In the genomic region with DNA sequence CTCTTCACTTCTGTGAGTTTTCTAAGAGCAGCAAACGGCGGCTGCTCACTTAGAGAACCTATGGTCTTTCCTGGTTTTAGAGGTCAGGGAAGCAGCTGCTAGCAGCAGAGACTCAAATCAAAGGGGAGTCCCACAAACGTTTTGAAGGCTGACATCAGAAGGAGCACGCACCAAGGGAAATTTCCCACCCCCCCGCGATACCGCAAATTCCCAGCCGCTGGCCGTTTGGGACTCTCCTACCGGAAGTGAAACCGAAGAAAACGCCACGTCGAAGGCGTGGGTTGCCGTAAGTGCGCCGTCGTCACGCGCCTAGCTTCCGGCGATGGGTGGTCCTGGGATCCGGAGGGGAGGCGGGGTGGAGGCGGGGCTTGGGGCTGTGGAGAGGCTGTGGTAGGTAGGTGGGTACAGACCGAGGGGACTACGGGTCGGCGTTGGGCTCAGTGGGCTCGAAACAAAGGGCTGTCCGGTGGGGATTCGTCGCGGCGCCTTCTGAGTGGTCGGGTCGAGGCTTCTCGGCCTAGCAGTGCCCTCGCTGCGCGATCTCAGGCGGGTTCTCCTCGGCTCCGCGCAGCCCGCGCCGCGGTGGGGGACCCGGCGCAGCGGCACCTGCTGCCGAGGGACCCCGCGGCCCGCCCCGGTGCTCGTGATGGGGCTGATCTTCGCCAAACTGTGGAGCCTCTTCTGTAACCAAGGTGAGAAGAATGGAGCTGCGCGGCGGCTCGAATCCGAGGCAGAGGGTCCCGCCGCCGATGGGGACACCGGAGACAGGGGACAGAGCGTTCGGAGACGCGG, we compare ENCODE assay signal across 1 cellular context.
TF ChIP-seq lines count a peak whose summit lies in the region.

A gene with protein sequence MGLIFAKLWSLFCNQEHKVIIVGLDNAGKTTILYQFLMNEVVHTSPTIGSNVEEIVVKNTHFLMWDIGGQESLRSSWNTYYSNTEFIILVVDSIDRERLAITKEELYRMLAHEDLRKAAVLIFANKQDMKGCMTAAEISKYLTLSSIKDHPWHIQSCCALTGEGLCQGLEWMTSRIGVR (plus strand): TSS at position 440 of the 792 bp plus-strand sequence. CDS start 207 bp downstream, at position 647.

TF ChIP-seq in HepG2, 621 proteins besides CTCF, POLR2A, EP300 and RAD21 (continued from another document and continues in another):
- no peak for TF ChIP-seq NR2F6 (IDR thresholded peaks at IDR 0.05)
- TF ChIP-seq NR2F6 (CRISPR knock-in tag; IDR thresholded peaks at IDR 0.05): 0 out of 2 replicates have a peak, but pooled peaks have one; percentile 12
- no peak for TF ChIP-seq ZFP1 (CRISPR knock-in tag; IDR thresholded peaks at IDR 0.05)
- no peak for TF ChIP-seq ZNF570 (CRISPR knock-in tag; IDR thresholded peaks at IDR 0.05; ENCODE audit: borderline replicate concordance)
- TF ChIP-seq ZNF614 (CRISPR knock-in tag; IDR thresholded peaks at IDR 0.05; ENCODE audit: borderline replicate concordance): no peak; the same call in 1 of the 2 replicates
- no peak for TF ChIP-seq NFKBIZ (CRISPR knock-in tag; IDR thresholded peaks at IDR 0.05)
- no peak for TF ChIP-seq ZNF337 (CRISPR knock-in tag; IDR thresholded peaks at IDR 0.05; ENCODE audit: borderline replicate concordance, low read depth)
- peak; percentile 21; the same call in 1 of the 2 replicates for TF ChIP-seq HOXA5 (CRISPR knock-in tag; IDR thresholded peaks at IDR 0.05)
- 0 out of 2 replicates have a peak, but pooled peaks have one; percentile 84 for TF ChIP-seq ZFP36L2 (CRISPR knock-in tag; IDR thresholded peaks at IDR 0.05)
- TF ChIP-seq, protein P1, sequence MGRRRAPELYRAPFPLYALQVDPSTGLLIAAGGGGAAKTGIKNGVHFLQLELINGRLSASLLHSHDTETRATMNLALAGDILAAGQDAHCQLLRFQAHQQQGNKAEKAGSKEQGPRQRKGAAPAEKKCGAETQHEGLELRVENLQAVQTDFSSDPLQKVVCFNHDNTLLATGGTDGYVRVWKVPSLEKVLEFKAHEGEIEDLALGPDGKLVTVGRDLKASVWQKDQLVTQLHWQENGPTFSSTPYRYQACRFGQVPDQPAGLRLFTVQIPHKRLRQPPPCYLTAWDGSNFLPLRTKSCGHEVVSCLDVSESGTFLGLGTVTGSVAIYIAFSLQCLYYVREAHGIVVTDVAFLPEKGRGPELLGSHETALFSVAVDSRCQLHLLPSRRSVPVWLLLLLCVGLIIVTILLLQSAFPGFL (CRISPR knock-in tag; IDR thresholded peaks at IDR 0.05): no peak
- TF ChIP-seq ZNF556 (CRISPR knock-in tag; IDR thresholded peaks at IDR 0.05; ENCODE audit: borderline replicate concordance): 0 out of 2 replicates have a peak, but pooled peaks have one; percentile 31
- peak; percentile 43; the same call in 1 of the 2 replicates for TF ChIP-seq GATAD2A (CRISPR knock-in tag; IDR thresholded peaks at IDR 0.05)
- 0 out of 2 replicates have a peak, but pooled peaks have one; percentile 28 for TF ChIP-seq ZFAT (CRISPR knock-in tag; conservative IDR thresholded peaks at IDR 0.05)
- TF ChIP-seq HNRNPLL (IDR thresholded peaks at IDR 0.05; ENCODE audit: low read depth, low read length, poor library complexity, severe bottlenecking): peak; percentile 88
- TF ChIP-seq, protein P2, sequence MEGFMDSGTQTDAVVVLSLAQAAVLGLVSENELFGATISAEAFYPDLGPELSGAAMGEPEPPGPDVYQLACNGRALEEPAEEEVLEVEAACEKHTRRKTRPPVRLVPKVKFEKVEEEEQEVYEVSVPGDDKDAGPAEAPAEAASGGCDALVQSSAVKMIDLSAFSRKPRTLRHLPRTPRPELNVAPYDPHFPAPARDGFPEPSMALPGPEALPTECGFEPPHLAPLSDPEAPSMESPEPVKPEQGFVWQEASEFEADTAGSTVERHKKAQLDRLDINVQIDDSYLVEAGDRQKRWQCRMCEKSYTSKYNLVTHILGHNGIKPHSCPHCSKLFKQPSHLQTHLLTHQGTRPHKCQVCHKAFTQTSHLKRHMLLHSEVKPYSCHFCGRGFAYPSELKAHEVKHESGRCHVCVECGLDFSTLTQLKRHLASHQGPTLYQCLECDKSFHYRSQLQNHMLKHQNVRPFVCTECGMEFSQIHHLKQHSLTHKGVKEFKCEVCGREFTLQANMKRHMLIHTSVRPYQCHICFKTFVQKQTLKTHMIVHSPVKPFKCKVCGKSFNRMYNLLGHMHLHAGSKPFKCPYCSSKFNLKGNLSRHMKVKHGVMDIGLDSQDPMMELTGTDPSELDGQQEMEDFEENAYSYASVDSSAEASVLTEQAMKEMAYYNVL (CRISPR knock-in tag; IDR thresholded peaks at IDR 0.05; ENCODE audit: borderline replicate concordance): peak; percentile 20
- peak; percentile 47 for TF ChIP-seq KDM5A (IDR thresholded peaks at IDR 0.05; ENCODE audit: borderline replicate concordance, low read length)
- TF ChIP-seq HCFC1 (IDR thresholded peaks at IDR 0.05; ENCODE audit: low read depth, low read length): peak; percentile 30; the same call in 1 of the 2 replicates
- no peak for TF ChIP-seq ZNF841 (CRISPR knock-in tag; IDR thresholded peaks at IDR 0.05; ENCODE audit: borderline replicate concordance)
- TF ChIP-seq, protein P3, sequence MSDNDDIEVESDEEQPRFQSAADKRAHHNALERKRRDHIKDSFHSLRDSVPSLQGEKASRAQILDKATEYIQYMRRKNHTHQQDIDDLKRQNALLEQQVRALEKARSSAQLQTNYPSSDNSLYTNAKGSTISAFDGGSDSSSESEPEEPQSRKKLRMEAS (IDR thresholded peaks at IDR 0.05): peak; percentile 79
- TF ChIP-seq GATA4 (IDR thresholded peaks at IDR 0.05; ENCODE audit: borderline replicate concordance, low read depth): 0 out of 2 replicates have a peak, but pooled peaks have one; percentile 29
- no peak for TF ChIP-seq MLXIP (CRISPR knock-in tag; IDR thresholded peaks at IDR 0.05; ENCODE audit: borderline replicate concordance)
- TF ChIP-seq NFRKB (IDR thresholded peaks at IDR 0.05): no peak
- TF ChIP-seq SALL2 (CRISPR knock-in tag; IDR thresholded peaks at IDR 0.05): peak; percentile 81; the same call in 1 of the 2 replicates
- TF ChIP-seq, protein P4, sequence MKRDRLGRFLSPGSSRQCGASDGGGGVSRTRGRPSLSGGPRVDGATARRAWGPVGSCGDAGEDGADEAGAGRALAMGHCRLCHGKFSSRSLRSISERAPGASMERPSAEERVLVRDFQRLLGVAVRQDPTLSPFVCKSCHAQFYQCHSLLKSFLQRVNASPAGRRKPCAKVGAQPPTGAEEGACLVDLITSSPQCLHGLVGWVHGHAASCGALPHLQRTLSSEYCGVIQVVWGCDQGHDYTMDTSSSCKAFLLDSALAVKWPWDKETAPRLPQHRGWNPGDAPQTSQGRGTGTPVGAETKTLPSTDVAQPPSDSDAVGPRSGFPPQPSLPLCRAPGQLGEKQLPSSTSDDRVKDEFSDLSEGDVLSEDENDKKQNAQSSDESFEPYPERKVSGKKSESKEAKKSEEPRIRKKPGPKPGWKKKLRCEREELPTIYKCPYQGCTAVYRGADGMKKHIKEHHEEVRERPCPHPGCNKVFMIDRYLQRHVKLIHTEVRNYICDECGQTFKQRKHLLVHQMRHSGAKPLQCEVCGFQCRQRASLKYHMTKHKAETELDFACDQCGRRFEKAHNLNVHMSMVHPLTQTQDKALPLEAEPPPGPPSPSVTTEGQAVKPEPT (CRISPR knock-in tag; IDR thresholded peaks at IDR 0.05; ENCODE audit: low read depth): no peak
- TF ChIP-seq, protein P5, sequence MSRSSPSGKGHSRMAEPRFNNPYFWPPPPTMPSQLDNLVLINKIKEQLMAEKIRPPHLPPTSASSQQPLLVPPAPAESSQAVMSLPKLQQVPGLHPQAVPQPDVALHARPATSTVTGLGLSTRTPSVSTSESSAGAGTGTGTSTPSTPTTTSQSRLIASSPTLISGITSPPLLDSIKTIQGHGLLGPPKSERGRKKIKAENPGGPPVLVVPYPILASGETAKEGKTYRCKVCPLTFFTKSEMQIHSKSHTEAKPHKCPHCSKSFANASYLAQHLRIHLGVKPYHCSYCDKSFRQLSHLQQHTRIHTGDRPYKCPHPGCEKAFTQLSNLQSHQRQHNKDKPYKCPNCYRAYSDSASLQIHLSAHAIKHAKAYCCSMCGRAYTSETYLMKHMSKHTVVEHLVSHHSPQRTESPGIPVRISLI (CRISPR knock-in tag; IDR thresholded peaks at IDR 0.05; ENCODE audit: borderline replicate concordance): no peak
- TF ChIP-seq, protein P6, sequence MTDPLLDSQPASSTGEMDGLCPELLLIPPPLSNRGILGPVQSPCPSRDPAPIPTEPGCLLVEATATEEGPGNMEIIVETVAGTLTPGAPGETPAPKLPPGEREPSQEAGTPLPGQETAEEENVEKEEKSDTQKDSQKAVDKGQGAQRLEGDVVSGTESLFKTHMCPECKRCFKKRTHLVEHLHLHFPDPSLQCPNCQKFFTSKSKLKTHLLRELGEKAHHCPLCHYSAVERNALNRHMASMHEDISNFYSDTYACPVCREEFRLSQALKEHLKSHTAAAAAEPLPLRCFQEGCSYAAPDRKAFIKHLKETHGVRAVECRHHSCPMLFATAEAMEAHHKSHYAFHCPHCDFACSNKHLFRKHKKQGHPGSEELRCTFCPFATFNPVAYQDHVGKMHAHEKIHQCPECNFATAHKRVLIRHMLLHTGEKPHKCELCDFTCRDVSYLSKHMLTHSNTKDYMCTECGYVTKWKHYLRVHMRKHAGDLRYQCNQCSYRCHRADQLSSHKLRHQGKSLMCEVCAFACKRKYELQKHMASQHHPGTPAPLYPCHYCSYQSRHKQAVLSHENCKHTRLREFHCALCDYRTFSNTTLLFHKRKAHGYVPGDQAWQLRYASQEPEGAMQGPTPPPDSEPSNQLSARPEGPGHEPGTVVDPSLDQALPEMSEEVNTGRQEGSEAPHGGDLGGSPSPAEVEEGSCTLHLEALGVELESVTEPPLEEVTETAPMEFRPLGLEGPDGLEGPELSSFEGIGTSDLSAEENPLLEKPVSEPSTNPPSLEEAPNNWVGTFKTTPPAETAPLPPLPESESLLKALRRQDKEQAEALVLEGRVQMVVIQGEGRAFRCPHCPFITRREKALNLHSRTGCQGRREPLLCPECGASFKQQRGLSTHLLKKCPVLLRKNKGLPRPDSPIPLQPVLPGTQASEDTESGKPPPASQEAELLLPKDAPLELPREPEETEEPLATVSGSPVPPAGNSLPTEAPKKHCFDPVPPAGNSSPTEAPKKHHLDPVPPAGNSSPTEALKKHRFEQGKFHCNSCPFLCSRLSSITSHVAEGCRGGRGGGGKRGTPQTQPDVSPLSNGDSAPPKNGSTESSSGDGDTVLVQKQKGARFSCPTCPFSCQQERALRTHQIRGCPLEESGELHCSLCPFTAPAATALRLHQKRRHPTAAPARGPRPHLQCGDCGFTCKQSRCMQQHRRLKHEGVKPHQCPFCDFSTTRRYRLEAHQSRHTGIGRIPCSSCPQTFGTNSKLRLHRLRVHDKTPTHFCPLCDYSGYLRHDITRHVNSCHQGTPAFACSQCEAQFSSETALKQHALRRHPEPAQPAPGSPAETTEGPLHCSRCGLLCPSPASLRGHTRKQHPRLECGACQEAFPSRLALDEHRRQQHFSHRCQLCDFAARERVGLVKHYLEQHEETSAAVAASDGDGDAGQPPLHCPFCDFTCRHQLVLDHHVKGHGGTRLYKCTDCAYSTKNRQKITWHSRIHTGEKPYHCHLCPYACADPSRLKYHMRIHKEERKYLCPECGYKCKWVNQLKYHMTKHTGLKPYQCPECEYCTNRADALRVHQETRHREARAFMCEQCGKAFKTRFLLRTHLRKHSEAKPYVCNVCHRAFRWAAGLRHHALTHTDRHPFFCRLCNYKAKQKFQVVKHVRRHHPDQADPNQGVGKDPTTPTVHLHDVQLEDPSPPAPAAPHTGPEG (CRISPR knock-in tag; IDR thresholded peaks at IDR 0.05): peak; percentile 62; the same call in 1 of the 2 replicates
- TF ChIP-seq ZNF260 (CRISPR knock-in tag; IDR thresholded peaks at IDR 0.05; ENCODE audit: borderline replicate concordance, low read depth): no peak
- no peak; the same call in 1 of the 2 replicates for TF ChIP-seq GLI4 (CRISPR knock-in tag; IDR thresholded peaks at IDR 0.05; ENCODE audit: borderline replicate concordance)
- 0 out of 2 replicates have a peak, but pooled peaks have one; percentile 69 for TF ChIP-seq ZNF776 (CRISPR knock-in tag; IDR thresholded peaks at IDR 0.05)
- no peak for TF ChIP-seq TRIM24 (CRISPR knock-in tag; IDR thresholded peaks at IDR 0.05)
- TF ChIP-seq, protein P7, sequence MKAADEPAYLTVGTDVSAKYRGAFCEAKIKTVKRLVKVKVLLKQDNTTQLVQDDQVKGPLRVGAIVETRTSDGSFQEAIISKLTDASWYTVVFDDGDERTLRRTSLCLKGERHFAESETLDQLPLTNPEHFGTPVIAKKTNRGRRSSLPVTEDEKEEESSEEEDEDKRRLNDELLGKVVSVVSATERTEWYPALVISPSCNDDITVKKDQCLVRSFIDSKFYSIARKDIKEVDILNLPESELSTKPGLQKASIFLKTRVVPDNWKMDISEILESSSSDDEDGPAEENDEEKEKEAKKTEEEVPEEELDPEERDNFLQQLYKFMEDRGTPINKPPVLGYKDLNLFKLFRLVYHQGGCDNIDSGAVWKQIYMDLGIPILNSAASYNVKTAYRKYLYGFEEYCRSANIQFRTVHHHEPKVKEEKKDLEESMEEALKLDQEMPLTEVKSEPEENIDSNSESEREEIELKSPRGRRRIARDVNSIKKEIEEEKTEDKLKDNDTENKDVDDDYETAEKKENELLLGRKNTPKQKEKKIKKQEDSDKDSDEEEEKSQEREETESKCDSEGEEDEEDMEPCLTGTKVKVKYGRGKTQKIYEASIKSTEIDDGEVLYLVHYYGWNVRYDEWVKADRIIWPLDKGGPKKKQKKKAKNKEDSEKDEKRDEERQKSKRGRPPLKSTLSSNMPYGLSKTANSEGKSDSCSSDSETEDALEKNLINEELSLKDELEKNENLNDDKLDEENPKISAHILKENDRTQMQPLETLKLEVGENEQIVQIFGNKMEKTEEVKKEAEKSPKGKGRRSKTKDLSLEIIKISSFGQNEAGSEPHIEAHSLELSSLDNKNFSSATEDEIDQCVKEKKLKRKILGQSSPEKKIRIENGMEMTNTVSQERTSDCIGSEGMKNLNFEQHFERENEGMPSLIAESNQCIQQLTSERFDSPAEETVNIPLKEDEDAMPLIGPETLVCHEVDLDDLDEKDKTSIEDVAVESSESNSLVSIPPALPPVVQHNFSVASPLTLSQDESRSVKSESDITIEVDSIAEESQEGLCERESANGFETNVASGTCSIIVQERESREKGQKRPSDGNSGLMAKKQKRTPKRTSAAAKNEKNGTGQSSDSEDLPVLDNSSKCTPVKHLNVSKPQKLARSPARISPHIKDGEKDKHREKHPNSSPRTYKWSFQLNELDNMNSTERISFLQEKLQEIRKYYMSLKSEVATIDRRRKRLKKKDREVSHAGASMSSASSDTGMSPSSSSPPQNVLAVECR (CRISPR knock-in tag; IDR thresholded peaks at IDR 0.05; ENCODE audit: borderline replicate concordance): peak; percentile 80
- TF ChIP-seq RFXANK (CRISPR knock-in tag; IDR thresholded peaks at IDR 0.05): 0 out of 2 replicates have a peak, but pooled peaks have one; percentile 69
